Comparison of ENCODE assay signal across 8 cellular contexts in genomic region chr2:181904022-181904632, GRCh38. TPM values are rescaled to one million over a fixed set of nuclear protein-coding genes. Genes with fewer than 3 reads are reported as not detected.
DNase-seq lines count a peak whose midpoint lies in the region; ATAC-seq and TF ChIP-seq lines count a peak whose summit lies in the region.

No MANE protein-coding gene starts in this region.

- H3K23ac ChIP-seq in IMR-90 (ENCODE audit: low read depth, low read length), result no peak overlapping the region

- H3K4me2 ChIP-seq in IMR-90 (ENCODE audit: low read depth, low read length), result no peak overlapping the region

- intact Hi-C loops in heart left ventricle (cut with DNase I) (loop anchor here (2.0 to 5.0 kb wide), 2 partner anchors 161 to 162 kb away; no protein-coding TSS in a partner anchor), left cardiac atrium (cut with DNase I) (loop anchor here in 1 of 2 donors (5.0 kb wide), 1 partner anchor 162 kb away; no protein-coding TSS in a partner anchor), IMR-90 (cut with micrococcal nuclease) (loop anchor here (1.0 to 10.0 kb wide), 3 partner anchors 8 to 751 kb away; no protein-coding TSS in a partner anchor), upper lobe of right lung (cut with DNase I) (loop anchor here (10.0 kb wide), 1 partner anchor 159 kb away; no protein-coding TSS in a partner anchor)

- H3K14ac ChIP-seq in IMR-90 (replicated peaks; ENCODE audit: low read depth, low read length), result no peak overlapping the region

- dilution Hi-C loops in IMR-90 (cut with HindIII; ENCODE audit: low sequenced_read_pairs, unreplicated experiment), result no loop called here

- 0 out of 2 replicates have a peak, but pooled peaks cover 3% of the 10 kb centered on the region for H3K9me1 ChIP-seq in IMR-90 (ENCODE audit: insufficient read depth, low read length)

- POLR2A ChIA-PET in IMR-90 (lab: Charles Lee; ENCODE audit: unreplicated experiment), result no interaction called here

- H3K9me3 ChIP-seq in heart left ventricle (no peaks in the 10 kb centered on the region), IMR-90 (ENCODE audit: control insufficient read depth, insufficient read depth, low read length) (no peaks in the 10 kb centered on the region), upper lobe of right lung (no peaks in the 10 kb centered on the region)

- ATAC-seq in heart left ventricle (peak in 1 of 4 donors; percentile 56), left cardiac atrium (no peak), IMR-90 (ENCODE audit: low read depth) (no peak), upper lobe of right lung (peak; percentile 53), HG03342 (IDR thresholded peaks at IDR 0.05; ENCODE audit: unreplicated experiment) (no peak)

- no peak overlapping the region for H4K91ac ChIP-seq in IMR-90 (ENCODE audit: insufficient read depth, low read depth, low read length)

- TF ChIP-seq POLR2A in heart left ventricle (IDR thresholded peaks at IDR 0.05), result no peak
- TF ChIP-seq POLR2A in IMR-90 (IDR thresholded peaks at IDR 0.05; ENCODE audit: low read depth, low read length), result no peak

- CTCF ChIA-PET in IMR-90 (lab: Yijun Ruan, JAX), result interaction anchor here (0.7 to 1.4 kb wide), 4 partner anchors 12 to 447 kb away, joined by 3 to 5 read pairs (median 4); partner anchors contain the start of gene ITGA4

- H2BK20ac ChIP-seq in IMR-90 (ENCODE audit: low read depth, low read length), result no peak overlapping the region

- no peak overlapping the region for H4K8ac ChIP-seq in IMR-90 (ENCODE audit: low read depth in 2 of 2, low read length in 2 of 2)

- no peak overlapping the region for H2BK120ac ChIP-seq in IMR-90 (ENCODE audit: low read depth, low read length)

- H3K27me3 ChIP-seq in heart left ventricle (no peaks in the 10 kb centered on the region), IMR-90 (ENCODE audit: control insufficient read depth, insufficient read depth, low read length) (no peaks in the 10 kb centered on the region), upper lobe of right lung (no peaks in the 10 kb centered on the region)

- WGBS in heart left ventricle, 4 donors, result 7 to 15% (median 14%) methylated on average over 2 of the region's 2 CpGs
- WGBS in IMR-90 (ENCODE audit: extremely low coverage in 2 of 2, insufficient read length in 1 of 2), 2 experiments, result no CpG with 5 or more reads among the region's 2 CpGs

- H4K5ac ChIP-seq in IMR-90 (ENCODE audit: low read depth, low read length), result no peak overlapping the region

- peak; percentile 69 for TF ChIP-seq RAD21 in IMR-90 (IDR thresholded peaks at IDR 0.05; ENCODE audit: low read length)

- peaks cover 7% of the 10 kb centered on the region for H4K20me1 ChIP-seq in IMR-90 (ENCODE audit: insufficient read depth, low read length)

- H2AFZ ChIP-seq in IMR-90 (replicated peaks; ENCODE audit: low read length, poor library complexity), result no peak overlapping the region

- H3K27ac ChIP-seq in heart left ventricle (no peak overlapping the region), IMR-90 (ENCODE audit: insufficient read depth, low read length) (no peak overlapping the region), upper lobe of right lung (no peak overlapping the region)

- DNase-seq in heart left ventricle, result no peak
- no peak for DNase-seq in left cardiac atrium
- DNase-seq in IMR-90, result peak; percentile 50
- DNase-seq in iPS-NIHi11 (ENCODE audit: low spot score), result peak; percentile 10
- DNase-seq in upper lobe of right lung, result no peak
- DNase-seq in SKM-1 treated with dmso at 0.1 percent for 144 hours (lab: John Stamatoyannopoulos, UW; ENCODE audit: unreplicated experiment), result no peak

- no peak overlapping the region for H3K4ac ChIP-seq in IMR-90 (ENCODE audit: low read depth, low read length)

- H2AK9ac ChIP-seq in IMR-90 (replicated peaks; ENCODE audit: low read depth, low read length, poor library complexity), result no peak overlapping the region

- H3K4me3 ChIP-seq in heart left ventricle (peak overlapping the region in 1 of 12 donors; percentile 10), IMR-90 (ENCODE audit: insufficient read depth, low read depth, low read length) (no peak overlapping the region), WI38 (ENCODE audit: low read depth, low read length) (no peak overlapping the region), upper lobe of right lung (no peak overlapping the region)

- H3K18ac ChIP-seq in IMR-90 (ENCODE audit: low read depth, low read length), result no peak overlapping the region

- H3K36me3 ChIP-seq in heart left ventricle (peaks cover 3 to 92% (median 77%) of the 10 kb centered on the region in 9 donors), IMR-90 (ENCODE audit: control insufficient read depth, insufficient read depth, low read length) (peaks cover 35% of the 10 kb centered on the region), upper lobe of right lung (peaks cover 68% of the 10 kb centered on the region)

- H3K9ac ChIP-seq in IMR-90 (ENCODE audit: low read depth, low read length), result no peak overlapping the region

- H2BK15ac ChIP-seq in IMR-90 (ENCODE audit: low read depth, low read length), result no peak overlapping the region

- BruUV-seq in IMR-90 (replicated peaks; lab: Mats Ljungman, UMichigan), result no TSS peak

- TF ChIP-seq CTCF in heart left ventricle (IDR thresholded peaks at IDR 0.05) (peak; percentile 43 to 75 (median 59)), IMR-90 (conservative IDR thresholded peaks at IDR 0.05; ENCODE audit: low read depth, low read length) (peak; percentile 64), WI38 (IDR thresholded peaks at IDR 0.05; ENCODE audit: low read depth, low read length) (peak; percentile 24; the same call in 1 of the 2 replicates), upper lobe of right lung (IDR thresholded peaks at IDR 0.05) (peak; percentile 59)

- H3K79me1 ChIP-seq in IMR-90 (ENCODE audit: low read depth in 1 of 2, low read length in 2 of 2), result peaks cover 13 to 39% of the 10 kb centered on the region in 2 experiments

- H3K4me1 ChIP-seq in heart left ventricle (peaks cover 0 to 56% (median 28%) of the 10 kb centered on the region in 12 donors), IMR-90 (ENCODE audit: control insufficient read depth, insufficient read depth, low read length) (peaks cover 3% of the 10 kb centered on the region; the same call in 1 of the 2 replicates), upper lobe of right lung (peaks cover 47% of the 10 kb centered on the region)

- no peak overlapping the region for H2BK5ac ChIP-seq in IMR-90 (ENCODE audit: low read depth, low read length, poor library complexity, severe bottlenecking)

- in situ Hi-C loops in IMR-90 (cut with MboI; ENCODE audit: low sequenced_read_pairs), result loop anchor here (10.0 to 25.0 kb wide), 2 partner anchors 171 to 758 kb away; no protein-coding TSS in a partner anchor

- no peak overlapping the region for H3K56ac ChIP-seq in IMR-90 (ENCODE audit: extremely low read depth, insufficient read depth, low read length)

- H2AK5ac ChIP-seq in IMR-90 (ENCODE audit: low read depth, low read length), result no peak overlapping the region

TF ChIP-seq in IMR-90, 13 proteins besides CTCF, POLR2A, EP300 and RAD21:
- TF ChIP-seq SMC3 (IDR thresholded peaks at IDR 0.05; ENCODE audit: low read depth, low read length) (peak; percentile 74), BHLHE40 (IDR thresholded peaks at IDR 0.05; ENCODE audit: low read depth, low read length) (no peak), CEBPB (IDR thresholded peaks at IDR 0.05; ENCODE audit: low read depth, low read length) (no peak), MAZ (IDR thresholded peaks at IDR 0.05; ENCODE audit: borderline replicate concordance, low read depth, low read length) (no peak)
TF ChIP-seq in IMR-90: peak in this region for 1.

RNA-seq across cellular contexts. Expression of gene ITPRID2, which starts 12.6 kb away (rescaled TPM):
- 10 to 100 TPM; 37.8 to 85.9 (median 59.8) TPM for total RNA-seq in heart left ventricle
- 10 to 100 TPM; 41.5 to 45.6 TPM for polyA plus RNA-seq in heart left ventricle
- 10 to 100 TPM; 61.5 to 88.7 TPM for total RNA-seq in left cardiac atrium
- total RNA-seq in IMR-90 (2012; rRNA removed), result 168 and 187 TPM in 2 replicates
- 61.6 and 74.1 TPM in 2 replicates for polyA plus RNA-seq in IMR-90 (2012; rRNA removed)
- 28.0 and 39.0 TPM in 2 replicates for polyA plus RNA-seq in IMR-90 (2012; cell fraction: cytosol; rRNA removed)
- polyA plus RNA-seq in IMR-90 (2012; cell fraction: nucleus; rRNA removed; ENCODE audit: low replicate concordance), result 35.1 and 131 TPM in 2 replicates
- total RNA-seq in upper lobe of right lung, result 242 TPM

Comparison
In these comparisons a context has a peak if more than half of its experiments do, and no peak if none do; other contexts are left out.
1. DNase-seq: peak in IMR-90 (single experiment) and iPS-NIHi11 (single experiment); none in heart left ventricle (0 of 5), left cardiac atrium (single experiment), upper lobe of right lung (single experiment) and SKM-1 treated with dmso at 0.1 percent for 144 hours (single experiment).
2. Peak in every context shown above with its lines, with median percentiles within 50 percentile points of each other: CTCF ChIP-seq.